In genomic region chr10:11192304-11193018, GRCh38 we compare ENCODE assay signal across 13 cellular contexts.
DNase-seq lines count a peak whose midpoint lies in the region; ATAC-seq and TF ChIP-seq lines count a peak whose summit lies in the region.
"Had no signal": no experiment of that assay in that cellular context is flagged by ENCODE, and none has a peak within 500 bp of the region (broad histone marks: within the 10 kb centered on the region; RNA-seq: fewer than 3 reads in every experiment).

No MANE protein-coding gene starts in this region.

- no peaks in the 10 kb centered on the region for H3K27me3 Mint-ChIP-seq in CD4-positive, alpha-beta T cell
- no peaks in the 10 kb centered on the region for H3K27me3 Mint-ChIP-seq in WTC11 (ENCODE audit: low read depth)

- no peaks in the 10 kb centered on the region for H3K9me3 ChIP-seq in CD4-positive, alpha-beta T cell (ENCODE audit: control insufficient read depth, low read length)
- H3K9me3 ChIP-seq in heart left ventricle = no peaks in the 10 kb centered on the region
- H3K9me3 ChIP-seq in neutrophil = no peaks in the 10 kb centered on the region
- no peaks in the 10 kb centered on the region for H3K9me3 ChIP-seq in BE2C

- TF ChIP-seq POLR2A in heart left ventricle (IDR thresholded peaks at IDR 0.05) = no peak

- H3K4me1 Mint-ChIP-seq in CD4-positive, alpha-beta T cell (ENCODE audit: low read depth) = peaks cover 96% of the 10 kb centered on the region
- H3K4me1 Mint-ChIP-seq in WTC11 = peaks cover 52% of the 10 kb centered on the region

- intact Hi-C loops in CD4-positive, alpha-beta T cell (cut with DNase I, micrococcal nuclease) = no loop called here
- intact Hi-C loops in heart left ventricle (cut with DNase I) = loop anchor here in 1 of 10 donors (10.0 kb wide), 1 partner anchor 72 kb away; no protein-coding TSS in a partner anchor

- H3K4me1 ChIP-seq in heart left ventricle = peaks cover 15 to 94% (median 61%) of the 10 kb centered on the region in 12 donors
- H3K4me1 ChIP-seq in neutrophil (ENCODE audit: control insufficient read depth in 1 of 2, insufficient read depth in 1 of 2, low read depth in 1 of 2, low read length in 1 of 2) = peaks cover 47 to 65% of the 10 kb centered on the region in 2 experiments
- no peaks in the 10 kb centered on the region for H3K4me1 ChIP-seq in BE2C

- H3K9me3 Mint-ChIP-seq in CD4-positive, alpha-beta T cell = peaks cover 3% of the 10 kb centered on the region
- H3K9me3 Mint-ChIP-seq in WTC11 = no peaks in the 10 kb centered on the region

- peaks cover 0 to 16% (median 0%) of the 10 kb centered on the region in 9 donors for H3K36me3 ChIP-seq in heart left ventricle
- H3K36me3 ChIP-seq in neutrophil = peaks cover 78% of the 10 kb centered on the region
- no peaks in the 10 kb centered on the region for H3K36me3 ChIP-seq in BE2C

- DNase-seq in CD4-positive, alpha-beta T cell = no peak
- DNase-seq in WTC11 (ENCODE audit: low spot score) = peak; percentile 35
- peak in 4 of 5 donors; percentile 55 to 77 (median 62) for DNase-seq in heart left ventricle
- DNase-seq in T1000 (lab: John Stamatoyannopoulos, UW) = no peak
- no peak for DNase-seq in BE2C
- DNase-seq in NCI-H1105 treated with DMSO at 0.1 percent for 48 hours (lab: John Stamatoyannopoulos, UW) = no peak
- no peak for DNase-seq in H4 (ENCODE audit: low spot score)
- DNase-seq: activated CD4-positive, alpha-beta T cell treated with anti-CD3 and anti-CD28 coated beads for 48 hours; NCI-H2107; posterior cingulate gyrus; stimulated activated CD4-positive, alpha-beta T cell treated with anti-CD3 and anti-CD28 coated beads, Interleukin-2, amount 100 ng/mL, for 24 hours; stimulated activated naive CD4-positive, alpha-beta T cell treated with Interleukin-2 at 50 U/mL for 16 hours had no signal

- H3K36me3 Mint-ChIP-seq in CD4-positive, alpha-beta T cell (ENCODE audit: low read depth) = peaks cover 98% of the 10 kb centered on the region
- peaks cover 6% of the 10 kb centered on the region; the same call in 1 of the 2 replicates for H3K36me3 Mint-ChIP-seq in WTC11

- WGBS in heart left ventricle, 4 donors = 47 to 52% (median 51%) methylated on average over 10 to 11 of the region's 11 CpGs

- H3K4me3 ChIP-seq in heart left ventricle = no peak overlapping the region
- no peak overlapping the region for H3K4me3 ChIP-seq in neutrophil (ENCODE audit: low read depth in 1 of 2, low read length in 1 of 2)
- H3K4me3 ChIP-seq in BE2C (ENCODE audit: low read depth, low read length) = no peak overlapping the region

- POLR2A ChIA-PET in CD4-positive, alpha-beta T cell (lab: Charles Lee) = interaction anchor here (0.9 to 2.0 kb wide), 2 partner anchors 26 to 27 kb away, joined by 3 to 7 read pairs; no protein-coding TSS in a partner anchor
- POLR2A ChIA-PET in WTC11 (lab: Charles Lee) = interaction anchor here (0.7 kb wide), 1 partner anchor 1703 kb away, joined by 3 read pairs; no protein-coding TSS in a partner anchor

- H3K27me3 ChIP-seq in CD4-positive, alpha-beta T cell (ENCODE audit: control insufficient read depth, insufficient read depth, low read length) = no peaks in the 10 kb centered on the region
- H3K27me3 ChIP-seq in heart left ventricle (no peaks in the 10 kb centered on the region), neutrophil (no peaks in the 10 kb centered on the region), BE2C (no peaks in the 10 kb centered on the region)

- CTCF ChIA-PET in CD4-positive, alpha-beta T cell (lab: Charles Lee) = no interaction called here
- CTCF ChIA-PET in WTC11 (lab: Charles Lee) = interaction anchor here (1.1 kb wide), 1 partner anchor 110 kb away, joined by 3 read pairs; no protein-coding TSS in a partner anchor

- TF ChIP-seq CTCF in CD4-positive, alpha-beta T cell (IDR thresholded peaks at IDR 0.05) = no peak
- TF ChIP-seq CTCF in WTC11 (IDR thresholded peaks at IDR 0.05) (no peak), heart left ventricle (IDR thresholded peaks at IDR 0.05) (peak in 3 of 12 donors; percentile 7 to 19 (median 15)), neutrophil (IDR thresholded peaks at IDR 0.05) (no peak), BE2C (IDR thresholded peaks at IDR 0.05; ENCODE audit: low read depth, low read length) (no peak)

- ATAC-seq in CD4-positive, alpha-beta T cell (ENCODE audit: poor library complexity) = no peak
- ATAC-seq in WTC11 = peak; percentile 31; the same call in 1 of the 2 replicates
- ATAC-seq in heart left ventricle = peak; percentile 86 to 92 (median 90)

- no peak overlapping the region for H3K27ac Mint-ChIP-seq in CD4-positive, alpha-beta T cell
- peak overlapping the region; percentile 39; the same call in 1 of the 2 replicates for H3K27ac Mint-ChIP-seq in WTC11

- no peak overlapping the region for H3K27ac ChIP-seq in CD4-positive, alpha-beta T cell (ENCODE audit: low read depth, low read length)
- H3K27ac ChIP-seq in heart left ventricle = peak overlapping the region; percentile 5 to 83 (median 66)
- H3K27ac ChIP-seq in neutrophil = peak overlapping the region; percentile 58

- H3K4me3 Mint-ChIP-seq in CD4-positive, alpha-beta T cell = peak overlapping the region; percentile 56
- H3K4me3 Mint-ChIP-seq in WTC11 = no peak overlapping the region

TF ChIP-seq in WTC11, 78 proteins besides CTCF, POLR2A, EP300 and RAD21:
- TF ChIP-seq TEAD1 (CRISPR knock-in tag; IDR thresholded peaks at IDR 0.05) (peak; percentile 29; the same call in 1 of the 2 replicates), ZNF423 (CRISPR knock-in tag; IDR thresholded peaks at IDR 0.05) (peak; percentile 36; the same call in 1 of the 2 replicates), NFYB (CRISPR knock-in tag; conservative IDR thresholded peaks at IDR 0.05; ENCODE audit: low read depth) (no peak), ATF1 (CRISPR knock-in tag; IDR thresholded peaks at IDR 0.05) (no peak)

Comparison
In these comparisons a context has a peak if more than half of its experiments do, and no peak if none do; other contexts are left out.
1. DNase-seq: peak in WTC11 (single experiment) and heart left ventricle (4 of 5); none in CD4-positive, alpha-beta T cell (0 of 10), T1000 (single experiment), BE2C (single experiment), NCI-H1105 treated with DMSO at 0.1 percent for 48 hours (single experiment) and H4 (single experiment).